Comparison of ENCODE assay signal across 8 cellular contexts in genomic region chr5:132426525-132427138, GRCh38. TPM values are rescaled to one million over a fixed set of nuclear protein-coding genes. Genes with fewer than 3 reads are reported as not detected.
DNase-seq lines count a peak whose midpoint lies in the region; ATAC-seq and TF ChIP-seq lines count a peak whose summit lies in the region.

No MANE protein-coding gene starts in this region.

- H3K4me3 ChIP-seq in spleen, result peak overlapping the region in 7 of 8 donors; percentile 14 to 63 (median 27)

- H3K36me3 Mint-ChIP-seq in activated naive CD8-positive, alpha-beta T cell treated with anti-CD3 and anti-CD28 coated beads, Interleukin-2, amount 50 U/mL, for 24 hours (ENCODE audit: low read depth), result peaks cover 27% of the 10 kb centered on the region

- TF ChIP-seq POLR2A in spleen (IDR thresholded peaks at IDR 0.05), result no peak

- ATAC-seq in GM19035 (IDR thresholded peaks at IDR 0.05; ENCODE audit: unreplicated experiment) (peak; percentile 36), HG03520 (IDR thresholded peaks at IDR 0.05; ENCODE audit: unreplicated experiment) (peak; percentile 28)
- peak; percentile 67 for ATAC-seq in activated naive CD8-positive, alpha-beta T cell treated with anti-CD3 and anti-CD28 coated beads, Interleukin-2, amount 50 U/mL, for 24 hours

- no peaks in the 10 kb centered on the region for H3K9me3 ChIP-seq in spleen

- DNase-seq in AML-193 (lab: John Stamatoyannopoulos, UW), result peak; percentile 95 to 97
- DNase-seq in SKM-1 treated with dmso at 0.1 percent for 144 hours (lab: John Stamatoyannopoulos, UW; ENCODE audit: unreplicated experiment), result peak; percentile 94
- peak; percentile 77 for DNase-seq in activated naive CD8-positive, alpha-beta T cell treated with anti-CD3 and anti-CD28 coated beads, Interleukin-2, amount 50 U/mL, for 24 hours
- DNase-seq in hepatic stellate cell (ENCODE audit: low spot score), result peak; percentile 90
- DNase-seq in spleen, result peak; percentile 95
- no peak for DNase-seq in NCI-H526 treated with DMSO at 0.1 percent for 48 hours (lab: John Stamatoyannopoulos, UW)

- H3K36me3 ChIP-seq in spleen, result peaks cover 0 to 38% (median 0%) of the 10 kb centered on the region in 6 donors

- 17 to 25% (median 21%) methylated on average over 8 of the region's 8 CpGs for WGBS in spleen, 5 donors

- peak overlapping the region; percentile 79 to 99 (median 96) for H3K27ac ChIP-seq in spleen

- H3K4me1 ChIP-seq in spleen, result peaks cover 98 to 100% (median 100%) of the 10 kb centered on the region in 6 donors

- no peaks in the 10 kb centered on the region for H3K27me3 ChIP-seq in spleen (replicated peaks in 1 of 7)

- H3K4me1 Mint-ChIP-seq in activated naive CD8-positive, alpha-beta T cell treated with anti-CD3 and anti-CD28 coated beads, Interleukin-2, amount 50 U/mL, for 24 hours, result peaks cover 97% of the 10 kb centered on the region

- no peaks in the 10 kb centered on the region for H3K9me3 Mint-ChIP-seq in activated naive CD8-positive, alpha-beta T cell treated with anti-CD3 and anti-CD28 coated beads, Interleukin-2, amount 50 U/mL, for 24 hours

- H3K27me3 Mint-ChIP-seq in activated naive CD8-positive, alpha-beta T cell treated with anti-CD3 and anti-CD28 coated beads, Interleukin-2, amount 50 U/mL, for 24 hours, result no peaks in the 10 kb centered on the region

- peak overlapping the region; percentile 94 for H3K27ac Mint-ChIP-seq in activated naive CD8-positive, alpha-beta T cell treated with anti-CD3 and anti-CD28 coated beads, Interleukin-2, amount 50 U/mL, for 24 hours

- intact Hi-C loops in spleen (cut with DNase I; ENCODE audit: low total_unique reads), result no loop called here

- peak in 7 of 11 experiments; percentile 29 to 62 (median 44) for TF ChIP-seq CTCF in spleen (IDR thresholded peaks at IDR 0.05 in 8 of 11, conservative IDR thresholded peaks at IDR 0.05 in 3 of 11)

- peak overlapping the region; percentile 68 for H3K4me3 Mint-ChIP-seq in activated naive CD8-positive, alpha-beta T cell treated with anti-CD3 and anti-CD28 coated beads, Interleukin-2, amount 50 U/mL, for 24 hours

RNA-seq across cellular contexts. Expression of gene SLC22A5, which starts 57.1 kb away (rescaled TPM):
- 1 to 10 TPM; 5.3 to 9.2 (median 7.6) TPM for total RNA-seq in spleen
- polyA plus RNA-seq in spleen, result 1 to 10 TPM; 2.4 to 2.9 (median 2.6) TPM
